Comparison of ENCODE assay signal across 1 cellular context in the genomic region with DNA sequence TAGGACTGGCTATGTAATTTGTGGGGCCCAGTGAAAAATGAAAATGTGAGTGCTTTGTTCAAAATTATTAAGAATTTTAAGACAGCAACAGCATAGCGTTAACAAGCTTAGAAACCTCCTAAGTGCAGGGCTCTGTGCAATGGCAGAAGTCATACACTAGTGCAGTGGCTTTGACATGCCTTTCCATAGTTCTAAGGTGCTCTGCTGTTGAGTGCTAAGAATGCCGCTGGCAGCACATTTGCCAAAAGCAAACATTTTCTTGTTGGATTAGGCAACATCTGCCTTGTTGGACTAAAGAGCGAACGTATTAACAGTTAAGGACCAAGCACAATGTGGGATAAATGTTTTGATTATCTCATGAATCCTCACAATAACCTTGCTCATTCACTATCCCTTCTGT.
TF ChIP-seq lines count a peak whose summit lies in the region.

No MANE protein-coding gene starts in this region.

TF ChIP-seq in GM12878, 131 proteins besides CTCF, POLR2A, EP300 and RAD21 (continued from another document):
- TF ChIP-seq, protein P1, sequence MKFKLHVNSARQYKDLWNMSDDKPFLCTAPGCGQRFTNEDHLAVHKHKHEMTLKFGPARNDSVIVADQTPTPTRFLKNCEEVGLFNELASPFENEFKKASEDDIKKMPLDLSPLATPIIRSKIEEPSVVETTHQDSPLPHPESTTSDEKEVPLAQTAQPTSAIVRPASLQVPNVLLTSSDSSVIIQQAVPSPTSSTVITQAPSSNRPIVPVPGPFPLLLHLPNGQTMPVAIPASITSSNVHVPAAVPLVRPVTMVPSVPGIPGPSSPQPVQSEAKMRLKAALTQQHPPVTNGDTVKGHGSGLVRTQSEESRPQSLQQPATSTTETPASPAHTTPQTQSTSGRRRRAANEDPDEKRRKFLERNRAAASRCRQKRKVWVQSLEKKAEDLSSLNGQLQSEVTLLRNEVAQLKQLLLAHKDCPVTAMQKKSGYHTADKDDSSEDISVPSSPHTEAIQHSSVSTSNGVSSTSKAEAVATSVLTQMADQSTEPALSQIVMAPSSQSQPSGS (IDR thresholded peaks at IDR 0.05; ENCODE audit: low read length), result no peak
- no peak for TF ChIP-seq EGR1 (IDR thresholded peaks at IDR 0.05; ENCODE audit: borderline replicate concordance in 1 of 2, low read depth in 2 of 2, low read length in 2 of 2)
- TF ChIP-seq, protein P2, sequence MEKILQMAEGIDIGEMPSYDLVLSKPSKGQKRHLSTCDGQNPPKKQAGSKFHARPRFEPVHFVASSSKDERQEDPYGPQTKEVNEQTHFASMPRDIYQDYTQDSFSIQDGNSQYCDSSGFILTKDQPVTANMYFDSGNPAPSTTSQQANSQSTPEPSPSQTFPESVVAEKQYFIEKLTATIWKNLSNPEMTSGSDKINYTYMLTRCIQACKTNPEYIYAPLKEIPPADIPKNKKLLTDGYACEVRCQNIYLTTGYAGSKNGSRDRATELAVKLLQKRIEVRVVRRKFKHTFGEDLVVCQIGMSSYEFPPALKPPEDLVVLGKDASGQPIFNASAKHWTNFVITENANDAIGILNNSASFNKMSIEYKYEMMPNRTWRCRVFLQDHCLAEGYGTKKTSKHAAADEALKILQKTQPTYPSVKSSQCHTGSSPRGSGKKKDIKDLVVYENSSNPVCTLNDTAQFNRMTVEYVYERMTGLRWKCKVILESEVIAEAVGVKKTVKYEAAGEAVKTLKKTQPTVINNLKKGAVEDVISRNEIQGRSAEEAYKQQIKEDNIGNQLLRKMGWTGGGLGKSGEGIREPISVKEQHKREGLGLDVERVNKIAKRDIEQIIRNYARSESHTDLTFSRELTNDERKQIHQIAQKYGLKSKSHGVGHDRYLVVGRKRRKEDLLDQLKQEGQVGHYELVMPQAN (conservative IDR thresholded peaks at IDR 0.05), result no peak
- TF ChIP-seq IRF4 (IDR thresholded peaks at IDR 0.05; ENCODE audit: low read depth, low read length), result no peak
- TF ChIP-seq, protein P3, sequence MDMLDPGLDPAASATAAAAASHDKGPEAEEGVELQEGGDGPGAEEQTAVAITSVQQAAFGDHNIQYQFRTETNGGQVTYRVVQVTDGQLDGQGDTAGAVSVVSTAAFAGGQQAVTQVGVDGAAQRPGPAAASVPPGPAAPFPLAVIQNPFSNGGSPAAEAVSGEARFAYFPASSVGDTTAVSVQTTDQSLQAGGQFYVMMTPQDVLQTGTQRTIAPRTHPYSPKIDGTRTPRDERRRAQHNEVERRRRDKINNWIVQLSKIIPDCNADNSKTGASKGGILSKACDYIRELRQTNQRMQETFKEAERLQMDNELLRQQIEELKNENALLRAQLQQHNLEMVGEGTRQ (IDR thresholded peaks at IDR 0.05; ENCODE audit: borderline replicate concordance, low read depth, low read length), result no peak
- TF ChIP-seq ZNF384 (IDR thresholded peaks at IDR 0.05; ENCODE audit: borderline replicate concordance, low read depth, low read length), result no peak
TF ChIP-seq in GM12878: peak in this region for 0.
